In genomic region chr16:28324235-28324886, GRCh38 we compare ENCODE assay signal across 21 cellular contexts. TPM values are rescaled to one million over a fixed set of nuclear protein-coding genes. Genes with fewer than 3 reads are reported as not detected.
DNase-seq lines count a peak whose midpoint lies in the region; ATAC-seq and TF ChIP-seq lines count a peak whose summit lies in the region.
"Had no signal": no experiment of that assay in that cellular context is flagged by ENCODE, and none has a peak within 500 bp of the region (broad histone marks: within the 10 kb centered on the region; RNA-seq: fewer than 3 reads in every experiment).

No MANE protein-coding gene starts in this region.

- H3K23ac ChIP-seq in trophoblast cell (ENCODE audit: low read length): no peak overlapping the region

- no TSS peak for BruUV-seq in Calu3 (replicated peaks; lab: Mats Ljungman, UMichigan)

- H3K27ac Mint-ChIP-seq in central memory CD8-positive, alpha-beta T cell (ENCODE audit: low read depth): peak overlapping the region; percentile 41
- no peak overlapping the region for H3K27ac Mint-ChIP-seq in Calu3 (ENCODE audit: unreplicated experiment)
- H3K27ac Mint-ChIP-seq: B cell; T-helper 2 cell treated with Interferon-gamma antibody and Interleukin-4, amounts not matched to agents 5 μg/mL and 100 μg/mL, for 36 hours had no signal

- no peaks in the 10 kb centered on the region for H3K27me3 ChIP-seq in trophoblast cell (ENCODE audit: insufficient read depth, low read length)
- H3K27me3 ChIP-seq: pancreas, SJCRH30, testis had no signal

- H3K36me3 ChIP-seq in trophoblast cell (ENCODE audit: control insufficient read depth in 1 of 2, insufficient read depth in 2 of 2, low read length in 2 of 2): peaks cover 5 to 7% of the 10 kb centered on the region in 2 experiments
- H3K36me3 ChIP-seq: pancreas, SJCRH30 had no signal

- H3K36me3 Mint-ChIP-seq in central memory CD8-positive, alpha-beta T cell (ENCODE audit: insufficient read depth): peaks cover 19% of the 10 kb centered on the region
- peaks cover 5% of the 10 kb centered on the region for H3K36me3 Mint-ChIP-seq in Calu3 (ENCODE audit: insufficient read depth, unreplicated experiment)

- no peak for ATAC-seq in central memory CD8-positive, alpha-beta T cell (replicated peaks; ENCODE audit: extremely low read depth, poor library complexity, severe bottlenecking)
- ATAC-seq: left ventricle myocardium superior had no signal

- H3K14ac ChIP-seq in trophoblast cell (ENCODE audit: low read length): no peak overlapping the region

- H3K18ac ChIP-seq in trophoblast cell (ENCODE audit: low read length): no peak overlapping the region

- no peak overlapping the region for H4K8ac ChIP-seq in trophoblast cell (ENCODE audit: low read depth, low read length)

- H2BK12ac ChIP-seq in trophoblast cell (ENCODE audit: low read length): no peak overlapping the region

- intact Hi-C loops in Calu3 (cut with micrococcal nuclease; ENCODE audit: unreplicated experiment): no loop called here

- no peaks in the 10 kb centered on the region for H3K79me2 ChIP-seq in trophoblast cell (ENCODE audit: control insufficient read depth, insufficient read depth, low read length, poor library complexity)

- no peak overlapping the region for H3K9ac ChIP-seq in trophoblast cell (ENCODE audit: low read length)

- peaks cover 1% of the 10 kb centered on the region for H3K9me3 ChIP-seq in trophoblast cell (ENCODE audit: insufficient read depth, low read depth, low read length)
- H3K9me3 ChIP-seq: pancreas, SJCRH30, testis had no signal

- H4K91ac ChIP-seq in trophoblast cell (ENCODE audit: low read depth, low read length): no peak overlapping the region

- no peak overlapping the region for H2AK5ac ChIP-seq in trophoblast cell (ENCODE audit: low read length)

- peaks cover 7% of the 10 kb centered on the region for H3K4me1 Mint-ChIP-seq in central memory CD8-positive, alpha-beta T cell
- H3K4me1 Mint-ChIP-seq in Calu3 (ENCODE audit: low read depth, unreplicated experiment): peaks cover 7% of the 10 kb centered on the region
- H3K4me1 Mint-ChIP-seq: B cell had no signal

- no CpG with 5 or more reads among the region's 5 CpGs for WGBS in trophoblast cell (ENCODE audit: extremely low coverage, insufficient coverage, insufficient read length)

- no peaks in the 10 kb centered on the region for H3K27me3 Mint-ChIP-seq in central memory CD8-positive, alpha-beta T cell
- H3K27me3 Mint-ChIP-seq in Calu3 (ENCODE audit: unreplicated experiment): no peaks in the 10 kb centered on the region
- H3K27me3 Mint-ChIP-seq: B cell had no signal

- H3K4me3 Mint-ChIP-seq in central memory CD8-positive, alpha-beta T cell: no peak overlapping the region
- no peak overlapping the region for H3K4me3 Mint-ChIP-seq in Calu3 (ENCODE audit: low read depth, unreplicated experiment)
- H3K4me3 Mint-ChIP-seq: B cell; T-helper 2 cell treated with Interferon-gamma antibody and Interleukin-4, amounts not matched to agents 5 μg/mL and 100 μg/mL, for 36 hours had no signal

- H3K4me3 ChIP-seq in LNCaP clone FGC (ENCODE audit: low read depth, low read length) (no peak overlapping the region), trophoblast cell (ENCODE audit: low read depth, low read length) (no peak overlapping the region)
- H3K4me3 ChIP-seq: pancreas, SJCRH30, testis had no signal

- no peaks in the 10 kb centered on the region for H3K9me3 Mint-ChIP-seq in central memory CD8-positive, alpha-beta T cell
- H3K9me3 Mint-ChIP-seq in Calu3 (ENCODE audit: low read depth, unreplicated experiment): no peaks in the 10 kb centered on the region
- H3K9me3 Mint-ChIP-seq: T-helper 2 cell treated with Interferon-gamma antibody and Interleukin-4, amounts not matched to agents 5 μg/mL and 100 μg/mL, for 36 hours had no signal

- CTCF ChIA-PET in Calu3 (lab: Charles Lee): interaction anchor here (0.7 kb wide), 1 partner anchor 88 kb away, joined by 3 read pairs; no protein-coding TSS in a partner anchor

- no peak for TF ChIP-seq CTCF in LNCaP clone FGC (IDR thresholded peaks at IDR 0.05; ENCODE audit: control insufficient read depth, extremely low read depth, insufficient read depth)
- TF ChIP-seq CTCF in Calu3 (IDR thresholded peaks at IDR 0.05; ENCODE audit: unreplicated experiment): no peak

- H2AFZ ChIP-seq in trophoblast cell (ENCODE audit: insufficient read depth, low read length, poor library complexity): no peak overlapping the region

- no peak overlapping the region for H2BK120ac ChIP-seq in trophoblast cell (ENCODE audit: insufficient read depth, low read length, poor library complexity)

- H3K4me2 ChIP-seq in trophoblast cell (ENCODE audit: low read length): no peak overlapping the region

- H3K27ac ChIP-seq in trophoblast cell (ENCODE audit: low read depth, low read length): no peak overlapping the region
- H3K27ac ChIP-seq: pancreas, SJCRH30, testis had no signal

- H3K4ac ChIP-seq in trophoblast cell (ENCODE audit: low read depth, low read length): no peak overlapping the region

- peaks cover 2% of the 10 kb centered on the region for H3K79me1 ChIP-seq in trophoblast cell (ENCODE audit: low read length)

- DNase-seq in COR-L47 (lab: John Stamatoyannopoulos, UW) (peak; percentile 14), LNCaP clone FGC (ENCODE audit: low read depth) (peak; percentile 52), trophoblast cell (peak; percentile 38 to 40), Calu3 (no peak), NOMO-1 (lab: John Stamatoyannopoulos, UW; ENCODE audit: unreplicated experiment in 2 of 2) (no peak), iPS-NIHi7 (ENCODE audit: extremely low spot score) (no peak)
- DNase-seq in central memory CD8-positive, alpha-beta T cell (ENCODE audit: low spot score in 2 of 2): no peak
- DNase-seq: activated CD4-positive, alpha-beta T cell treated with anti-CD3 and anti-CD28 coated beads for 1 hour; activated CD8-positive, alpha-beta memory T cell treated with anti-CD3 and anti-CD28 coated beads, Interleukin-2, amount 50 U/mL, for 4 hours; activated naive CD4-positive, alpha-beta T cell; DMS79; KBM-7; left ventricle myocardium superior; NCI-H1092; pancreas; stimulated activated CD4-positive, alpha-beta T cell treated with anti-CD3 and anti-CD28 coated beads, Interleukin-4, amount 100 ng/mL, for 4 hours; stimulated activated CD8-positive, alpha-beta memory T cell treated with anti-CD3 and anti-CD28 coated beads, Interleukin-4, amount 100 ng/mL, for 48 hours; testis had no signal

- peak overlapping the region; percentile 21 for H4K12ac ChIP-seq in trophoblast cell (ENCODE audit: low read depth, low read length)

- no peak overlapping the region for H2BK5ac ChIP-seq in trophoblast cell (ENCODE audit: low read depth, low read length, poor library complexity)

- H3K4me1 ChIP-seq in trophoblast cell (ENCODE audit: control insufficient read depth in 1 of 2, insufficient read depth in 2 of 2, low read length in 2 of 2): peaks cover 0 to 6% of the 10 kb centered on the region in 2 experiments
- H3K4me1 ChIP-seq: pancreas, SJCRH30, testis had no signal

RNA-seq across cellular contexts. Expression of gene SBK1, which starts 32.0 kb away (rescaled TPM):
- 21.5 and 21.8 TPM in 2 replicates for polyA plus RNA-seq in trophoblast cell (2013)
- 4.4 and 4.9 TPM in 2 replicates for total RNA-seq in Calu3 (2022)

RNA-seq across cellular contexts. Expression of gene NPIPB6, which starts 38.9 kb away (rescaled TPM):
- polyA plus RNA-seq in trophoblast cell (2013): 2.8 and 3.8 TPM in 2 replicates
- total RNA-seq in Calu3 (2022): 2.5 and 2.6 TPM in 2 replicates

Comparison
In these comparisons a context has a peak if more than half of its experiments do, and no peak if none do; other contexts are left out.
1. DNase-seq: peak in COR-L47 (single experiment), LNCaP clone FGC (single experiment) and trophoblast cell (2 of 2); none in central memory CD8-positive, alpha-beta T cell (0 of 2), Calu3 (single experiment), NOMO-1 (0 of 2) and iPS-NIHi7 (single experiment).